In the genomic region with DNA sequence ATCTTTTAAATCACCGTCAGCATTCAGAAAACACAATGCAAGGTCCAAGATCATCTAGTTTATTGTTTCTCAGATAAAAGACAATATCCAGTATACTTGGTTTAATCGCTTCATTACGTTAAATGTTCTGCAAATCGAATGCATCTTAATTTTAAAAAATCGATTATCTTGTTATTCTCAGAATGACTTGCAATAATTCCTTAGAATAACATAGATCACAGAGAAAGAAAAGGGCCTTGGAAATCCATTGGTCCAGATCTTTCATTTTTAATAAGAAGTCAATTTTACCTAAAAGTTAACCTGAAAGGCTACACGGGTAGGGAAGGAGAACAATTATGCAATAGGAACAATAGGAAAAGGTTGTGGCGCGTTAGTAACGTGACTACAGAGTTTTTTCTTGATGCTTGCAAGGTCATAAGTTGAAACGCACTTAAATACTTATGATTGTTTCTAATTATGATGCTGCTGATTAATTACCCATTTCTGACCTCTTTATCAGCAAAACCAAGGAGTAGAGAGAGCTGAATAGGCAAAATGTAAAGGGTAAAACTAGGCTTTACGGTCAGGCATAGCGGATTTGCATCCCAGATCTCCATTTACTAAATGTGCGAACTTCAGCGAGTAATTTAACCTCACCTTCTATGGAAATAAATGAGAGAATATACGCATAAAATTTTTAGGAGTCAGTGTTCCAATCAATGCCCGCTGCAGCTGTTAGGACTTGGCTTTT, we compare ENCODE assay signal across 8 cellular contexts. TPM values are rescaled to one million over a fixed set of nuclear protein-coding genes. Genes with fewer than 3 reads are reported as not detected.
A peak's percentile ranks its signal among the peaks of the same experiment; 100 is the strongest.
DNase-seq lines count a peak whose midpoint lies in the region; ATAC-seq and TF ChIP-seq lines count a peak whose summit lies in the region.

No MANE protein-coding gene starts in this region.

- peak overlapping the region; percentile 85 for H2AFZ ChIP-seq in SK-N-SH (ENCODE audit: low read depth)

- H3K9ac ChIP-seq in SK-N-SH, result peak overlapping the region; percentile 81
- peak overlapping the region; percentile 97 for H3K9ac ChIP-seq in iPS-20b (ENCODE audit: low read depth, low read length)

- H3K27ac Mint-ChIP-seq in activated T-helper 1 cell treated with anti-CD3 and anti-CD28 coated beads, Interleukin-12 subunit alpha, Interleukin-12 subunit beta, Interleukin-2, Interleukin-4 antibody, amounts not matched to agents 30 ng/mL and 10 ng/mL and 1 ng/mL, durations not matched to agents 14 hours and 24 hours and 36 hours, result peak overlapping the region; percentile 98

- no peaks in the 10 kb centered on the region for H3K9me3 ChIP-seq in SK-N-SH
- H3K9me3 ChIP-seq in iPS-20b (ENCODE audit: insufficient read depth, low read depth, low read length), result no peaks in the 10 kb centered on the region

- DNase-seq in SK-N-SH (no peak), substantia nigra (lab: John Stamatoyannopoulos, UW) (no peak), H4 (ENCODE audit: low spot score) (no peak), ureter (ENCODE audit: low spot score) (no peak), NCI-H345 treated with DMSO at 0.1 percent for 48 hours (lab: John Stamatoyannopoulos, UW; ENCODE audit: unreplicated experiment) (no peak)
- no peak for DNase-seq in activated T-helper 1 cell treated with anti-CD3 and anti-CD28 coated beads, Interleukin-12 subunit alpha, Interleukin-12 subunit beta, Interleukin-2, Interleukin-4 antibody, amounts not matched to agents 30 ng/mL and 10 ng/mL and 1 ng/mL, durations not matched to agents 14 hours and 24 hours and 36 hours (ENCODE audit: low spot score)

- H3K9me2 ChIP-seq in SK-N-SH, result no peaks in the 10 kb centered on the region

- peaks cover 4% of the 10 kb centered on the region for H3K36me3 Mint-ChIP-seq in activated T-helper 1 cell treated with anti-CD3 and anti-CD28 coated beads, Interleukin-12 subunit alpha, Interleukin-12 subunit beta, Interleukin-2, Interleukin-4 antibody, amounts not matched to agents 30 ng/mL and 10 ng/mL and 1 ng/mL, durations not matched to agents 14 hours and 24 hours and 36 hours (ENCODE audit: low read depth)

- peak overlapping the region; percentile 44 to 88 for H3K27ac ChIP-seq in SK-N-SH (ENCODE audit: low read depth in 2 of 2, low read length in 1 of 2)
- H3K27ac ChIP-seq in iPS-20b (ENCODE audit: low read length), result peak overlapping the region; percentile 68
- peak overlapping the region; percentile 86 for H3K27ac ChIP-seq in substantia nigra (ENCODE audit: low read depth, low read length, poor library complexity, severe bottlenecking)

- H3K4me3 Mint-ChIP-seq in activated T-helper 1 cell treated with anti-CD3 and anti-CD28 coated beads, Interleukin-12 subunit alpha, Interleukin-12 subunit beta, Interleukin-2, Interleukin-4 antibody, amounts not matched to agents 30 ng/mL and 10 ng/mL and 1 ng/mL, durations not matched to agents 14 hours and 24 hours and 36 hours, result peak overlapping the region; percentile 99

- no peaks in the 10 kb centered on the region for H3K27me3 Mint-ChIP-seq in activated T-helper 1 cell treated with anti-CD3 and anti-CD28 coated beads, Interleukin-12 subunit alpha, Interleukin-12 subunit beta, Interleukin-2, Interleukin-4 antibody, amounts not matched to agents 30 ng/mL and 10 ng/mL and 1 ng/mL, durations not matched to agents 14 hours and 24 hours and 36 hours (ENCODE audit: insufficient read depth)

- TF ChIP-seq RAD21 in SK-N-SH (IDR thresholded peaks at IDR 0.05; ENCODE audit: low read length), result no peak

- intact Hi-C loops in activated T-helper 1 cell treated with anti-CD3 and anti-CD28 coated beads, Interleukin-12 subunit alpha, Interleukin-12 subunit beta, Interleukin-2, Interleukin-4 antibody, amounts not matched to agents 30 ng/mL and 10 ng/mL and 1 ng/mL, durations not matched to agents 14 hours and 24 hours and 36 hours (cut with micrococcal nuclease), result loop anchor here (1.0 to 10.0 kb wide), 10 partner anchors 39 to 855 kb away; a partner anchor contains a TSS

- peaks cover 4% of the 10 kb centered on the region for H3F3A ChIP-seq in SK-N-SH (replicated peaks; ENCODE audit: insufficient read depth)

- no peak for TF ChIP-seq EP300 in SK-N-SH (IDR thresholded peaks at IDR 0.05; ENCODE audit: borderline replicate concordance in 1 of 2, low read depth in 1 of 2, low read length in 1 of 2)

- no peaks in the 10 kb centered on the region for H3K36me3 ChIP-seq in SK-N-SH (replicated peaks in 1 of 2; ENCODE audit: control insufficient read depth in 1 of 2, insufficient read depth in 2 of 2, low read length in 1 of 2)
- H3K36me3 ChIP-seq in iPS-20b (ENCODE audit: insufficient read depth, low read depth, low read length), result no peaks in the 10 kb centered on the region

- no peak for ATAC-seq in SK-N-SH treated with all-trans-retinoic acid at 6 μM for 48 hours

- 29% methylated on average over 16 of the region's 16 CpGs for WGBS in SK-N-SH (ENCODE audit: low lambda C conversion rate)

- peak overlapping the region; percentile 87 for H3K4me2 ChIP-seq in SK-N-SH

- peaks cover 4% of the 10 kb centered on the region for H3K79me2 ChIP-seq in SK-N-SH (ENCODE audit: insufficient read depth)

- POLR2A ChIA-PET in SK-N-SH (lab: Yijun Ruan, JAX), result interaction anchor here (1.1 kb wide), 1 partner anchor 94 kb away, joined by 4 read pairs; a partner anchor contains a TSS

- H3K27me3 ChIP-seq in SK-N-SH (ENCODE audit: insufficient read depth) (no peaks in the 10 kb centered on the region), iPS-20b (ENCODE audit: insufficient read depth, low read length) (no peaks in the 10 kb centered on the region)

- CTCF ChIA-PET in SK-N-SH (lab: Yijun Ruan, JAX), result interaction anchor here (0.7 kb wide), 1 partner anchor 614 kb away, joined by 3 read pairs; no protein-coding TSS in a partner anchor

- no peaks in the 10 kb centered on the region for H4K20me1 ChIP-seq in SK-N-SH (ENCODE audit: insufficient read depth)

- H3K4me3 ChIP-seq in SK-N-SH (ENCODE audit: low read depth in 2 of 2, low read length in 1 of 2) (peak overlapping the region; percentile 69 to 74), iPS-20b (ENCODE audit: low read length) (peak overlapping the region; percentile 94)

- peaks cover 9 to 10% of the 10 kb centered on the region in 2 experiments; a peak in 3 of 4 replicates for H3K4me1 ChIP-seq in SK-N-SH (ENCODE audit: control insufficient read depth in 1 of 2, insufficient read depth in 2 of 2, low read depth in 1 of 2, low read length in 1 of 2)
- H3K4me1 ChIP-seq in iPS-20b (ENCODE audit: insufficient read depth, low read length), result peaks cover 4% of the 10 kb centered on the region; the same call in 1 of the 2 replicates

- H3K9me3 Mint-ChIP-seq in activated T-helper 1 cell treated with anti-CD3 and anti-CD28 coated beads, Interleukin-12 subunit alpha, Interleukin-12 subunit beta, Interleukin-2, Interleukin-4 antibody, amounts not matched to agents 30 ng/mL and 10 ng/mL and 1 ng/mL, durations not matched to agents 14 hours and 24 hours and 36 hours, result no peaks in the 10 kb centered on the region

- peaks cover 57% of the 10 kb centered on the region for H3K4me1 Mint-ChIP-seq in activated T-helper 1 cell treated with anti-CD3 and anti-CD28 coated beads, Interleukin-12 subunit alpha, Interleukin-12 subunit beta, Interleukin-2, Interleukin-4 antibody, amounts not matched to agents 30 ng/mL and 10 ng/mL and 1 ng/mL, durations not matched to agents 14 hours and 24 hours and 36 hours (ENCODE audit: low read depth)

- no peak for TF ChIP-seq CTCF in SK-N-SH (IDR thresholded peaks at IDR 0.05)

TF ChIP-seq in SK-N-SH, 30 proteins besides CTCF, POLR2A, EP300 and RAD21 (continues in another document):
- TF ChIP-seq TEAD4 (IDR thresholded peaks at IDR 0.05; ENCODE audit: borderline replicate concordance, insufficient read depth), result no peak

TF ChIP-seq in SK-N-SH treated with all-trans-retinoic acid at 6 μM for 48 hours, 23 proteins besides CTCF, POLR2A, EP300 and RAD21 (continues in another document):
- TF ChIP-seq TCF4 (CRISPR knock-in tag; IDR thresholded peaks at IDR 0.05; ENCODE audit: borderline replicate concordance) (no peak), ZNF8 (CRISPR knock-in tag; IDR thresholded peaks at IDR 0.05) (no peak)
- TF ChIP-seq, protein P1, sequence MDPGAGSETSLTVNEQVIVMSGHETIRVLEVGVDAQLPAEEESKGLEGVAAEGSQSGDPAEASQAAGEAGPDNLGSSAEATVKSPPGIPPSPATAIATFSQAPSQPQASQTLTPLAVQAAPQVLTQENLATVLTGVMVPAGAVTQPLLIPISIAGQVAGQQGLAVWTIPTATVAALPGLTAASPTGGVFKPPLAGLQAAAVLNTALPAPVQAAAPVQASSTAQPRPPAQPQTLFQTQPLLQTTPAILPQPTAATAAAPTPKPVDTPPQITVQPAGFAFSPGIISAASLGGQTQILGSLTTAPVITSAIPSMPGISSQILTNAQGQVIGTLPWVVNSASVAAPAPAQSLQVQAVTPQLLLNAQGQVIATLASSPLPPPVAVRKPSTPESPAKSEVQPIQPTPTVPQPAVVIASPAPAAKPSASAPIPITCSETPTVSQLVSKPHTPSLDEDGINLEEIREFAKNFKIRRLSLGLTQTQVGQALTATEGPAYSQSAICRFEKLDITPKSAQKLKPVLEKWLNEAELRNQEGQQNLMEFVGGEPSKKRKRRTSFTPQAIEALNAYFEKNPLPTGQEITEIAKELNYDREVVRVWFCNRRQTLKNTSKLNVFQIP (CRISPR knock-in tag; IDR thresholded peaks at IDR 0.05; ENCODE audit: borderline replicate concordance, low read depth), result no peak

RNA-seq across cellular contexts. Expression of a gene that starts 0.8 kb away (rescaled TPM):
- 1.4 and 2.3 TPM in 2 replicates for polyA plus RNA-seq in SK-N-SH (2012; rRNA removed)
- 2.4 and 2.9 TPM in 2 replicates for polyA plus RNA-seq in SK-N-SH (2012; cell fraction: cytosol; rRNA removed)
- 0.85 and 1.7 TPM in 2 replicates for polyA plus RNA-seq in SK-N-SH (2012; cell fraction: nucleus; rRNA removed)
- 13.7 and 15.8 TPM in 2 replicates for total RNA-seq in activated T-helper 1 cell treated with anti-CD3 and anti-CD28 coated beads, Interleukin-12 subunit alpha, Interleukin-12 subunit beta, Interleukin-2, Interleukin-4 antibody, amounts not matched to agents 30 ng/mL and 10 ng/mL and 1 ng/mL, durations not matched to agents 14 hours and 24 hours and 36 hours
- total RNA-seq in H4 (2014; rRNA removed; shearing (Covaris generic)), result 3.7 and 8.2 TPM in 2 replicates
- 16.4 TPM for total RNA-seq in ureter

RNA-seq across cellular contexts. Expression of a gene that starts 4.9 kb away (rescaled TPM):
- polyA plus RNA-seq in SK-N-SH (2012; rRNA removed), result 385 and 444 TPM in 2 replicates
- polyA plus RNA-seq in SK-N-SH (2012; cell fraction: cytosol; rRNA removed), result 536 and 677 TPM in 2 replicates
- polyA plus RNA-seq in SK-N-SH (2012; cell fraction: nucleus; rRNA removed), result 90.0 and 145 TPM in 2 replicates
- total RNA-seq in activated T-helper 1 cell treated with anti-CD3 and anti-CD28 coated beads, Interleukin-12 subunit alpha, Interleukin-12 subunit beta, Interleukin-2, Interleukin-4 antibody, amounts not matched to agents 30 ng/mL and 10 ng/mL and 1 ng/mL, durations not matched to agents 14 hours and 24 hours and 36 hours, result 249 and 262 TPM in 2 replicates
- 547 and 590 TPM in 2 replicates for total RNA-seq in H4 (2014; rRNA removed; shearing (Covaris generic))
- total RNA-seq in ureter, result 128 TPM
